ENCODE assay signal across 1 cellular context in the genomic region with DNA sequence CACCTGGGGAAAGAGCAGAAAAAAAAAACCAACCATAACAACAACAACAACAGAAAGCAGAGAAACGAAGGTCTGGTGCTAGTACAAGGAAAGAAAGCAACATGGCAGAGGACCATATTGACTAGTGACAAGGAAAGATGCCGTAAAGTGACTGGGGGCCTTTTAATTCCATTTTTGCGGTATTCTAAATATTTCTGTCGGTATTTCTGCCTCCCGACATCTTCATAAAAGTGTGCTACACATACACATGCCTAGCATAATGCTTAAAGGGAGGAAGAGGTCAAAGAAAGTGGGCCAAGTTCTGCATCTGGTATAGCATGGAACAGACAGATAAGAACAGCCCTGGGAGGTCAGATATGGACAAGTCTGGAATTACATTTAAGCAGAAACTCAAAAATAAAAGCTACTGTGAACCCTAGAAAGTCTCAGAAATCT.
TF ChIP-seq lines count a peak whose summit lies in the region.

No MANE protein-coding gene starts in this region.

TF ChIP-seq in K562, 482 proteins besides CTCF, POLR2A, EP300 and RAD21 (continued from another document and continues in another):
- TF ChIP-seq, protein P1, sequence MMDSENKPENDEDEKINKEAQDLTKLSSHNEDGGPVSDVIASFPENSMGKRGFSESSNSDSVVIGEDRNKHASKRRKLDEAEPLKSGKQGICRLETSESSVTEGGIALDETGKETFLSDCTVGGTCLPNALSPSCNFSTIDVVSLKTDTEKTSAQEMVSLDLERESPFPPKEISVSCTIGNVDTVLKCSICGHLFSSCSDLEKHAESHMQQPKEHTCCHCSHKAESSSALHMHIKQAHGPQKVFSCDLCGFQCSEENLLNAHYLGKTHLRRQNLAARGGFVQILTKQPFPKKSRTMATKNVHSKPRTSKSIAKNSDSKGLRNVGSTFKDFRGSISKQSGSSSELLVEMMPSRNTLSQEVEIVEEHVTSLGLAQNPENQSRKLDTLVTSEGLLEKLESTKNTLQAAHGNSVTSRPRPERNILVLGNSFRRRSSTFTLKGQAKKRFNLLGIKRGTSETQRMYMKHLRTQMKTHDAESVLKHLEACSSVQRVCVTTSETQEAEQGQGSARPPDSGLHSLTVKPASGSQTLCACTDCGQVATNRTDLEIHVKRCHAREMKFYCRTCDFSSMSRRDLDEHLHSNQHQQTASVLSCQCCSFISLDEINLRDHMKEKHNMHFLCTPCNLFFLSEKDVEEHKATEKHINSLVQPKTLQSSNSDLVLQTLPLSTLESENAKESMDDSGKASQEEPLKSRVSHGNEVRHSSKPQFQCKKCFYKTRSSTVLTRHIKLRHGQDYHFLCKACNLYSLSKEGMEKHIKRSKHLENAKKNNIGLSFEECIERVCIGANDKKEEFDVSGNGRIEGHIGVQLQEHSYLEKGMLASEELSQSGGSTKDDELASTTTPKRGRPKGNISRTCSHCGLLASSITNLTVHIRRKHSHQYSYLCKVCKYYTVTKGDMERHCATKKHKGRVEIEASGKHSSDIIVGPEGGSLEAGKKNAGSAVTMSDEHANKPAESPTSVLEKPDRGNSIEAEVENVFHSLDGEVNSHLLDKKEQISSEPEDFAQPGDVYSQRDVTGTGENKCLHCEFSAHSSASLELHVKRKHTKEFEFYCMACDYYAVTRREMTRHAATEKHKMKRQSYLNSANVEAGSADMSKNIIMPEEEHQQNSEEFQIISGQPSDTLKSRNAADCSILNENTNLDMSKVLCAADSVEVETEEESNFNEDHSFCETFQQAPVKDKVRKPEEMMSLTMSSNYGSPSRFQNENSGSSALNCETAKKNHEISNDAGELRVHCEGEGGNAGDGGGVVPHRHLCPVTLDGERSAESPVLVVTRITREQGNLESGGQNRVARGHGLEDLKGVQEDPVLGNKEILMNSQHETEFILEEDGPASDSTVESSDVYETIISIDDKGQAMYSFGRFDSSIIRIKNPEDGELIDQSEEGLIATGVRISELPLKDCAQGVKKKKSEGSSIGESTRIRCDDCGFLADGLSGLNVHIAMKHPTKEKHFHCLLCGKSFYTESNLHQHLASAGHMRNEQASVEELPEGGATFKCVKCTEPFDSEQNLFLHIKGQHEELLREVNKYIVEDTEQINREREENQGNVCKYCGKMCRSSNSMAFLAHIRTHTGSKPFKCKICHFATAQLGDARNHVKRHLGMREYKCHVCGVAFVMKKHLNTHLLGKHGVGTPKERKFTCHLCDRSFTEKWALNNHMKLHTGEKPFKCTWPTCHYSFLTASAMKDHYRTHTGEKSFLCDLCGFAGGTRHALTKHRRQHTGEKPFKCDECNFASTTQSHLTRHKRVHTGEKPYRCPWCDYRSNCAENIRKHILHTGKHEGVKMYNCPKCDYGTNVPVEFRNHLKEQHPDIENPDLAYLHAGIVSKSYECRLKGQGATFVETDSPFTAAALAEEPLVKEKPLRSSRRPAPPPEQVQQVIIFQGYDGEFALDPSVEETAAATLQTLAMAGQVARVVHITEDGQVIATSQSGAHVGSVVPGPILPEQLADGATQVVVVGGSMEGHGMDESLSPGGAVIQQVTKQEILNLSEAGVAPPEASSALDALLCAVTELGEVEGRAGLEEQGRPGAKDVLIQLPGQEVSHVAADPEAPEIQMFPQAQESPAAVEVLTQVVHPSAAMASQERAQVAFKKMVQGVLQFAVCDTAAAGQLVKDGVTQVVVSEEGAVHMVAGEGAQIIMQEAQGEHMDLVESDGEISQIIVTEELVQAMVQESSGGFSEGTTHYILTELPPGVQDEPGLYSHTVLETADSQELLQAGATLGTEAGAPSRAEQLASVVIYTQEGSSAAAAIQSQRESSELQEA (IDR thresholded peaks at IDR 0.05; ENCODE audit: low read depth), result no peak
- TF ChIP-seq NCOA4 (IDR thresholded peaks at IDR 0.05; ENCODE audit: partially characterized antibody), result no peak
- no peak for TF ChIP-seq ESRRB (CRISPR knock-in tag; IDR thresholded peaks at IDR 0.05; ENCODE audit: borderline replicate concordance)
- no peak for TF ChIP-seq CCAR2 (IDR thresholded peaks at IDR 0.05; ENCODE audit: low read depth, low read length)
- TF ChIP-seq RFX7 (CRISPR knock-in tag; IDR thresholded peaks at IDR 0.05), result no peak
- peak; percentile 74; the same call in 1 of the 2 replicates for TF ChIP-seq BHLHE40 (IDR thresholded peaks at IDR 0.05; ENCODE audit: low read length)
- TF ChIP-seq, protein P2, sequence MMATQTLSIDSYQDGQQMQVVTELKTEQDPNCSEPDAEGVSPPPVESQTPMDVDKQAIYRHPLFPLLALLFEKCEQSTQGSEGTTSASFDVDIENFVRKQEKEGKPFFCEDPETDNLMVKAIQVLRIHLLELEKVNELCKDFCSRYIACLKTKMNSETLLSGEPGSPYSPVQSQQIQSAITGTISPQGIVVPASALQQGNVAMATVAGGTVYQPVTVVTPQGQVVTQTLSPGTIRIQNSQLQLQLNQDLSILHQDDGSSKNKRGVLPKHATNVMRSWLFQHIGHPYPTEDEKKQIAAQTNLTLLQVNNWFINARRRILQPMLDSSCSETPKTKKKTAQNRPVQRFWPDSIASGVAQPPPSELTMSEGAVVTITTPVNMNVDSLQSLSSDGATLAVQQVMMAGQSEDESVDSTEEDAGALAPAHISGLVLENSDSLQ (IDR thresholded peaks at IDR 0.05), result no peak
- TF ChIP-seq ELF4 (CRISPR knock-in tag; IDR thresholded peaks at IDR 0.05), result 0 out of 2 replicates have a peak, but pooled peaks have one; percentile 13
- no peak for TF ChIP-seq HOXB6 (CRISPR knock-in tag; IDR thresholded peaks at IDR 0.05; ENCODE audit: borderline replicate concordance)
- TF ChIP-seq HNRNPH1 (optimal IDR thresholded peaks at IDR 0.05; ENCODE audit: low read depth, low read length), result no peak
- TF ChIP-seq, protein P3, sequence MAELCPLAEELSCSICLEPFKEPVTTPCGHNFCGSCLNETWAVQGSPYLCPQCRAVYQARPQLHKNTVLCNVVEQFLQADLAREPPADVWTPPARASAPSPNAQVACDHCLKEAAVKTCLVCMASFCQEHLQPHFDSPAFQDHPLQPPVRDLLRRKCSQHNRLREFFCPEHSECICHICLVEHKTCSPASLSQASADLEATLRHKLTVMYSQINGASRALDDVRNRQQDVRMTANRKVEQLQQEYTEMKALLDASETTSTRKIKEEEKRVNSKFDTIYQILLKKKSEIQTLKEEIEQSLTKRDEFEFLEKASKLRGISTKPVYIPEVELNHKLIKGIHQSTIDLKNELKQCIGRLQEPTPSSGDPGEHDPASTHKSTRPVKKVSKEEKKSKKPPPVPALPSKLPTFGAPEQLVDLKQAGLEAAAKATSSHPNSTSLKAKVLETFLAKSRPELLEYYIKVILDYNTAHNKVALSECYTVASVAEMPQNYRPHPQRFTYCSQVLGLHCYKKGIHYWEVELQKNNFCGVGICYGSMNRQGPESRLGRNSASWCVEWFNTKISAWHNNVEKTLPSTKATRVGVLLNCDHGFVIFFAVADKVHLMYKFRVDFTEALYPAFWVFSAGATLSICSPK (IDR thresholded peaks at IDR 0.05; ENCODE audit: borderline replicate concordance), result no peak
- TF ChIP-seq, protein P4, sequence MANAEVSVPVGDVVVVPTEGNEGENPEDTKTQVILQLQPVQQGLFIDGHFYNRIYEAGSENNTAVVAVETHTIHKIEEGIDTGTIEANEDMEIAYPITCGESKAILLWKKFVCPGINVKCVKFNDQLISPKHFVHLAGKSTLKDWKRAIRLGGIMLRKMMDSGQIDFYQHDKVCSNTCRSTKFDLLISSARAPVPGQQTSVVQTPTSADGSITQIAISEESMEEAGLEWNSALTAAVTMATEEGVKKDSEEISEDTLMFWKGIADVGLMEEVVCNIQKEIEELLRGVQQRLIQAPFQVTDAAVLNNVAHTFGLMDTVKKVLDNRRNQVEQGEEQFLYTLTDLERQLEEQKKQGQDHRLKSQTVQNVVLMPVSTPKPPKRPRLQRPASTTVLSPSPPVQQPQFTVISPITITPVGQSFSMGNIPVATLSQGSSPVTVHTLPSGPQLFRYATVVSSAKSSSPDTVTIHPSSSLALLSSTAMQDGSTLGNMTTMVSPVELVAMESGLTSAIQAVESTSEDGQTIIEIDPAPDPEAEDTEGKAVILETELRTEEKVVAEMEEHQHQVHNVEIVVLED (CRISPR knock-in tag; IDR thresholded peaks at IDR 0.05), result no peak
- peak; percentile 92 for TF ChIP-seq DPF2 (IDR thresholded peaks at IDR 0.05)
- TF ChIP-seq ZNF668 (CRISPR knock-in tag; IDR thresholded peaks at IDR 0.05), result no peak
- TF ChIP-seq ZNF583 (CRISPR knock-in tag; IDR thresholded peaks at IDR 0.05), result no peak
- peak; percentile 77 for TF ChIP-seq CCNT2 (IDR thresholded peaks at IDR 0.05; ENCODE audit: borderline replicate concordance, extremely low read depth, insufficient read length, low read depth, low read length)
- TF ChIP-seq MYNN (IDR thresholded peaks at IDR 0.05), result peak; percentile 89
- TF ChIP-seq MYNN (CRISPR knock-in tag; IDR thresholded peaks at IDR 0.05), result no peak
- TF ChIP-seq ARID1B (IDR thresholded peaks at IDR 0.05), result peak; percentile 95
- peak; percentile 88 to 91 for TF ChIP-seq FOXK2 (conservative IDR thresholded peaks at IDR 0.05 in 1 of 2, IDR thresholded peaks at IDR 0.05 in 1 of 2; ENCODE audit: low read depth in 2 of 2)
- TF ChIP-seq HSF4 (CRISPR knock-in tag; IDR thresholded peaks at IDR 0.05; ENCODE audit: borderline replicate concordance), result no peak
- no peak for TF ChIP-seq MED1 (CRISPR knock-in tag; IDR thresholded peaks at IDR 0.05; ENCODE audit: borderline replicate concordance)
- peak; percentile 75; the same call in 1 of the 2 replicates for TF ChIP-seq CC2D1A (IDR thresholded peaks at IDR 0.05)
- no peak for TF ChIP-seq ZNF76 (CRISPR knock-in tag; IDR thresholded peaks at IDR 0.05; ENCODE audit: borderline replicate concordance)
- TF ChIP-seq CBX8 (IDR thresholded peaks at IDR 0.05; ENCODE audit: borderline replicate concordance, extremely low read depth, low read depth, low read length, poor library complexity, severe bottlenecking), result no peak
- TF ChIP-seq MTA1 (IDR thresholded peaks at IDR 0.05; ENCODE audit: borderline replicate concordance), result no peak
- no peak for TF ChIP-seq ZNF24 (IDR thresholded peaks at IDR 0.05)
- TF ChIP-seq, protein P5, sequence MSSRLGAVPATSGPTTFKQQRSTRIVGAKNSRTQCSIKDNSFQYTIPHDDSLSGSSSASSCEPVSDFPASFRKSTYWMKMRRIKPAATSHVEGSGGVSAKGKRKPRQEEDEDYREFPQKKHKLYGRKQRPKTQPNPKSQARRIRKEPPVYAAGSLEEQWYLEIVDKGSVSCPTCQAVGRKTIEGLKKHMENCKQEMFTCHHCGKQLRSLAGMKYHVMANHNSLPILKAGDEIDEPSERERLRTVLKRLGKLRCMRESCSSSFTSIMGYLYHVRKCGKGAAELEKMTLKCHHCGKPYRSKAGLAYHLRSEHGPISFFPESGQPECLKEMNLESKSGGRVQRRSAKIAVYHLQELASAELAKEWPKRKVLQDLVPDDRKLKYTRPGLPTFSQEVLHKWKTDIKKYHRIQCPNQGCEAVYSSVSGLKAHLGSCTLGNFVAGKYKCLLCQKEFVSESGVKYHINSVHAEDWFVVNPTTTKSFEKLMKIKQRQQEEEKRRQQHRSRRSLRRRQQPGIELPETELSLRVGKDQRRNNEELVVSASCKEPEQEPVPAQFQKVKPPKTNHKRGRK (tag; IDR thresholded peaks at IDR 0.05), result no peak
- no peak for TF ChIP-seq CHD1 (IDR thresholded peaks at IDR 0.05; ENCODE audit: low read length)
- no peak for TF ChIP-seq COPS2 (conservative IDR thresholded peaks at IDR 0.05)
- no peak for TF ChIP-seq FUS (optimal IDR thresholded peaks at IDR 0.05; ENCODE audit: low read depth, low read length)
- no peak for TF ChIP-seq FOXP1 (CRISPR knock-in tag; IDR thresholded peaks at IDR 0.05)
- TF ChIP-seq, protein P6, sequence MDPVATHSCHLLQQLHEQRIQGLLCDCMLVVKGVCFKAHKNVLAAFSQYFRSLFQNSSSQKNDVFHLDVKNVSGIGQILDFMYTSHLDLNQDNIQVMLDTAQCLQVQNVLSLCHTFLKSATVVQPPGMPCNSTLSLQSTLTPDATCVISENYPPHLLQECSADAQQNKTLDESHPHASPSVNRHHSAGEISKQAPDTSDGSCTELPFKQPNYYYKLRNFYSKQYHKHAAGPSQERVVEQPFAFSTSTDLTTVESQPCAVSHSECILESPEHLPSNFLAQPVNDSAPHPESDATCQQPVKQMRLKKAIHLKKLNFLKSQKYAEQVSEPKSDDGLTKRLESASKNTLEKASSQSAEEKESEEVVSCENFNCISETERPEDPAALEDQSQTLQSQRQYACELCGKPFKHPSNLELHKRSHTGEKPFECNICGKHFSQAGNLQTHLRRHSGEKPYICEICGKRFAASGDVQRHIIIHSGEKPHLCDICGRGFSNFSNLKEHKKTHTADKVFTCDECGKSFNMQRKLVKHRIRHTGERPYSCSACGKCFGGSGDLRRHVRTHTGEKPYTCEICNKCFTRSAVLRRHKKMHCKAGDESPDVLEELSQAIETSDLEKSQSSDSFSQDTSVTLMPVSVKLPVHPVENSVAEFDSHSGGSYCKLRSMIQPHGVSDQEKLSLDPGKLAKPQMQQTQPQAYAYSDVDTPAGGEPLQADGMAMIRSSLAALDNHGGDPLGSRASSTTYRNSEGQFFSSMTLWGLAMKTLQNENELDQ (CRISPR knock-in tag; IDR thresholded peaks at IDR 0.05; ENCODE audit: borderline replicate concordance), result no peak
- TF ChIP-seq, protein P7, sequence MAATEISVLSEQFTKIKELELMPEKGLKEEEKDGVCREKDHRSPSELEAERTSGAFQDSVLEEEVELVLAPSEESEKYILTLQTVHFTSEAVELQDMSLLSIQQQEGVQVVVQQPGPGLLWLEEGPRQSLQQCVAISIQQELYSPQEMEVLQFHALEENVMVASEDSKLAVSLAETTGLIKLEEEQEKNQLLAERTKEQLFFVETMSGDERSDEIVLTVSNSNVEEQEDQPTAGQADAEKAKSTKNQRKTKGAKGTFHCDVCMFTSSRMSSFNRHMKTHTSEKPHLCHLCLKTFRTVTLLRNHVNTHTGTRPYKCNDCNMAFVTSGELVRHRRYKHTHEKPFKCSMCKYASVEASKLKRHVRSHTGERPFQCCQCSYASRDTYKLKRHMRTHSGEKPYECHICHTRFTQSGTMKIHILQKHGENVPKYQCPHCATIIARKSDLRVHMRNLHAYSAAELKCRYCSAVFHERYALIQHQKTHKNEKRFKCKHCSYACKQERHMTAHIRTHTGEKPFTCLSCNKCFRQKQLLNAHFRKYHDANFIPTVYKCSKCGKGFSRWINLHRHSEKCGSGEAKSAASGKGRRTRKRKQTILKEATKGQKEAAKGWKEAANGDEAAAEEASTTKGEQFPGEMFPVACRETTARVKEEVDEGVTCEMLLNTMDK (IDR thresholded peaks at IDR 0.05; ENCODE audit: borderline replicate concordance, insufficient read depth, low read depth, low read length, poor library complexity, severe bottlenecking), result no peak
